In genomic region chr6:36563928-36564284, GRCh38 we compare ENCODE assay signal across 20 cellular contexts. TPM values are rescaled to one million over a fixed set of nuclear protein-coding genes. Genes with fewer than 3 reads are reported as not detected.
DNase-seq lines count a peak whose midpoint lies in the region; ATAC-seq, FAIRE-seq and TF ChIP-seq lines count a peak whose summit lies in the region.
"Had no signal": no experiment of that assay in that cellular context is flagged by ENCODE, and none has a peak within 500 bp of the region (broad histone marks: within the 10 kb centered on the region; RNA-seq: fewer than 3 reads in every experiment).

No MANE protein-coding gene starts in this region.

- no peaks in the 10 kb centered on the region for H3K9me3 Mint-ChIP-seq in GM23338
- no peaks in the 10 kb centered on the region for H3K9me3 Mint-ChIP-seq in naive thymus-derived CD8-positive, alpha-beta T cell
- H3K9me3 Mint-ChIP-seq in activated T-helper 2 cell treated with anti-CD3 and anti-CD28 coated beads, Interferon-gamma antibody, Interleukin-2, Interleukin-4, amounts not matched to agents 10 μg/mL and 5 μg/mL and 100 μg/mL, durations not matched to agents 14 hours and 24 hours and 36 hours, result no peaks in the 10 kb centered on the region
- H3K9me3 Mint-ChIP-seq: CD14-positive monocyte; CD8-positive, alpha-beta T cell; IgD-negative memory B cell had no signal

- H3K27me3 ChIP-seq in GM23338 (ENCODE audit: insufficient read depth) (no peaks in the 10 kb centered on the region), K562 (ENCODE audit: control insufficient read depth in 2 of 2, insufficient read depth in 2 of 2, low read length in 2 of 2) (no peaks in the 10 kb centered on the region)

- H3K27ac Mint-ChIP-seq in GM23338, result no peak overlapping the region
- H3K27ac Mint-ChIP-seq in naive thymus-derived CD8-positive, alpha-beta T cell, result peak overlapping the region in 1 of 10 donors; percentile 53
- H3K27ac Mint-ChIP-seq in activated T-helper 2 cell treated with anti-CD3 and anti-CD28 coated beads, Interferon-gamma antibody, Interleukin-2, Interleukin-4, amounts not matched to agents 10 μg/mL and 5 μg/mL and 100 μg/mL, durations not matched to agents 14 hours and 24 hours and 36 hours, result no peak overlapping the region
- H3K27ac Mint-ChIP-seq: B cell; CD14-positive monocyte; CD8-positive, alpha-beta T cell; IgD-negative memory B cell had no signal

- peaks cover 5% of the 10 kb centered on the region for H3K27me3 Mint-ChIP-seq in GM23338 (ENCODE audit: insufficient read depth, low read depth, poor library complexity)
- peaks cover 0 to 2% (median 0%) of the 10 kb centered on the region in 5 donors for H3K27me3 Mint-ChIP-seq in naive thymus-derived CD8-positive, alpha-beta T cell
- H3K27me3 Mint-ChIP-seq in activated T-helper 2 cell treated with anti-CD3 and anti-CD28 coated beads, Interferon-gamma antibody, Interleukin-2, Interleukin-4, amounts not matched to agents 10 μg/mL and 5 μg/mL and 100 μg/mL, durations not matched to agents 14 hours and 24 hours and 36 hours (ENCODE audit: low read depth), result peaks cover 21% of the 10 kb centered on the region

- H3K9me1 ChIP-seq in K562 (ENCODE audit: control insufficient read depth, insufficient read depth, low read length), result no peaks in the 10 kb centered on the region

- H3K4me3 Mint-ChIP-seq in GM23338, result no peak overlapping the region
- no peak overlapping the region for H3K4me3 Mint-ChIP-seq in naive thymus-derived CD8-positive, alpha-beta T cell
- H3K4me3 Mint-ChIP-seq in activated T-helper 2 cell treated with anti-CD3 and anti-CD28 coated beads, Interferon-gamma antibody, Interleukin-2, Interleukin-4, amounts not matched to agents 10 μg/mL and 5 μg/mL and 100 μg/mL, durations not matched to agents 14 hours and 24 hours and 36 hours (ENCODE audit: low read depth), result no peak overlapping the region
- H3K4me3 Mint-ChIP-seq: B cell; CD14-positive monocyte; CD8-positive, alpha-beta T cell; IgD-negative memory B cell had no signal

- H3K79me2 ChIP-seq in GM23338 (replicated peaks; ENCODE audit: insufficient read depth), result no peaks in the 10 kb centered on the region
- H3K79me2 ChIP-seq in K562 (ENCODE audit: control insufficient read depth, insufficient read depth, low read length), result no peaks in the 10 kb centered on the region

- no peak for TF ChIP-seq EP300 in K562 (IDR thresholded peaks at IDR 0.05; ENCODE audit: low read length)

- peaks cover 2% of the 10 kb centered on the region; the same call in 1 of the 3 replicates for H3K4me1 Mint-ChIP-seq in GM23338
- H3K4me1 Mint-ChIP-seq in naive thymus-derived CD8-positive, alpha-beta T cell, result peaks cover 0 to 7% (median 1%) of the 10 kb centered on the region in 4 donors
- no peaks in the 10 kb centered on the region for H3K4me1 Mint-ChIP-seq in activated T-helper 2 cell treated with anti-CD3 and anti-CD28 coated beads, Interferon-gamma antibody, Interleukin-2, Interleukin-4, amounts not matched to agents 10 μg/mL and 5 μg/mL and 100 μg/mL, durations not matched to agents 14 hours and 24 hours and 36 hours (ENCODE audit: low read depth)

- BruUV-seq in K562 (replicated peaks; lab: Mats Ljungman, UMichigan), result no TSS peak

- in situ Hi-C loops in K562 (cut with MboI), result no loop called here

- no peak for DNase-seq in GM23338 (ENCODE audit: low spot score)
- no peak for DNase-seq in K562 (ENCODE audit: extremely low read depth in 1 of 4, low spot score in 3 of 4)
- DNase-seq in amniotic stem cell (lab: John Stamatoyannopoulos, UW), result no peak
- DNase-seq in naive thymus-derived CD8-positive, alpha-beta T cell, result no peak
- no peak for DNase-seq in activated T-helper 2 cell treated with anti-CD3 and anti-CD28 coated beads, Interferon-gamma antibody, Interleukin-2, Interleukin-4, amounts not matched to agents 10 μg/mL and 5 μg/mL and 100 μg/mL, durations not matched to agents 14 hours and 24 hours and 36 hours (ENCODE audit: low spot score)
- DNase-seq: CD8-positive, alpha-beta T cell; COR-L47; DMS153; DMS79 treated with DMSO at 0.1 percent for 48 hours; EL; HCEC 1CT had no signal

- TF ChIP-seq CTCF in GM23338 (conservative IDR thresholded peaks at IDR 0.05; ENCODE audit: low read depth in 2 of 2) (no peak), K562 (IDR thresholded peaks at IDR 0.05 in 2 of 3, conservative IDR thresholded peaks at IDR 0.05 in 1 of 3; ENCODE audit: insufficient read depth in 2 of 3, low read depth in 1 of 3, low read length in 3 of 3) (no peak)

- CTCF ChIA-PET in K562 (lab: Yijun Ruan, JAX; ENCODE audit: low intra/inter-chr PET ratio), result no interaction called here

- FAIRE-seq in K562 (lab: Jason Lieb, UNC), result no peak
- FAIRE-seq: A204.1, D721Med, G401.6, GM12891 had no signal

- H3K9me3 ChIP-seq in K562 (replicated peaks; ENCODE audit: control insufficient read depth, insufficient read depth, low read depth, low read length) (no peaks in the 10 kb centered on the region), mesodermal cell (ENCODE audit: control insufficient read depth, low read length) (no peaks in the 10 kb centered on the region)

- 31% methylated on average over 3 of the region's 4 CpGs for WGBS in K562 (ENCODE audit: insufficient coverage, low coverage, missing lambda C conversion rate)
- 100% methylated on average over 1 of the region's 4 CpGs for WGBS in mesodermal cell (ENCODE audit: insufficient coverage in 2 of 2), 2 experiments

- no peak for TF ChIP-seq POLR2A in K562 (conservative IDR thresholded peaks at IDR 0.05)

- H3K4me1 ChIP-seq in GM23338 (ENCODE audit: insufficient read depth) (no peaks in the 10 kb centered on the region), K562 (replicated peaks in 1 of 2; ENCODE audit: control insufficient read depth in 2 of 2, insufficient read depth in 2 of 2, low read length in 2 of 2) (no peaks in the 10 kb centered on the region; a peak in 2 of 5 replicates), mesodermal cell (ENCODE audit: control insufficient read depth, insufficient read depth, low read length, poor library complexity, severe bottlenecking) (peaks cover 6% of the 10 kb centered on the region)

- ATAC-seq in GM23338 (no peak), K562 (no peak), GM21825 (IDR thresholded peaks at IDR 0.05; ENCODE audit: unreplicated experiment) (no peak)
- ATAC-seq in naive thymus-derived CD8-positive, alpha-beta T cell, result no peak
- ATAC-seq: CD8-positive, alpha-beta T cell had no signal

- H3K36me3 ChIP-seq in GM23338 (ENCODE audit: insufficient read depth) (no peaks in the 10 kb centered on the region), K562 (ENCODE audit: control insufficient read depth, insufficient read depth, low read length) (no peaks in the 10 kb centered on the region), mesodermal cell (ENCODE audit: control insufficient read depth, insufficient read depth, low read length) (no peaks in the 10 kb centered on the region)

- H4K20me1 ChIP-seq in GM23338 (replicated peaks; ENCODE audit: insufficient read depth) (no peaks in the 10 kb centered on the region), K562 (replicated peaks; ENCODE audit: control insufficient read depth, insufficient read depth, low read length) (no peaks in the 10 kb centered on the region)

- H3K36me3 Mint-ChIP-seq in GM23338 (ENCODE audit: low read depth), result no peaks in the 10 kb centered on the region
- peaks cover 0 to 2% (median 0%) of the 10 kb centered on the region in 3 donors for H3K36me3 Mint-ChIP-seq in naive thymus-derived CD8-positive, alpha-beta T cell
- no peaks in the 10 kb centered on the region for H3K36me3 Mint-ChIP-seq in activated T-helper 2 cell treated with anti-CD3 and anti-CD28 coated beads, Interferon-gamma antibody, Interleukin-2, Interleukin-4, amounts not matched to agents 10 μg/mL and 5 μg/mL and 100 μg/mL, durations not matched to agents 14 hours and 24 hours and 36 hours (ENCODE audit: low read depth)
- H3K36me3 Mint-ChIP-seq: CD8-positive, alpha-beta T cell had no signal

- no peak overlapping the region for H3K27ac ChIP-seq in GM23338 (ENCODE audit: low read depth)
- H3K27ac ChIP-seq in K562 (ENCODE audit: extremely low read depth, low read depth, low read length), result no peak overlapping the region
- peak overlapping the region; percentile 3 for H3K27ac ChIP-seq in mesodermal cell (ENCODE audit: low read depth, low read length, severe bottlenecking)

- H3K9me2 ChIP-seq in GM23338 (ENCODE audit: insufficient read depth), result no peaks in the 10 kb centered on the region

- POLR2A ChIA-PET in K562 (lab: Yijun Ruan, JAX), result interaction anchor here (1.0 to 1.2 kb wide), 3 partner anchors 18 to 32 kb away, joined by 3 to 4 read pairs (median 3); no protein-coding TSS in a partner anchor
- POLR2A ChIA-PET in naive thymus-derived CD8-positive, alpha-beta T cell (lab: Charles Lee), result no interaction called here

- H3K9ac ChIP-seq in K562 (ENCODE audit: insufficient read depth in 1 of 2, low read depth in 2 of 2, low read length in 2 of 2), result no peak overlapping the region

- intact Hi-C loops in K562 (cut with micrococcal nuclease), result no loop called here
- intact Hi-C loops in activated T-helper 2 cell treated with anti-CD3 and anti-CD28 coated beads, Interferon-gamma antibody, Interleukin-2, Interleukin-4, amounts not matched to agents 10 μg/mL and 5 μg/mL and 100 μg/mL, durations not matched to agents 14 hours and 24 hours and 36 hours (cut with micrococcal nuclease), result no loop called here

- H2AFZ ChIP-seq in GM23338 (peak overlapping the region; percentile 63), K562 (ENCODE audit: low read depth, low read length) (peak overlapping the region; percentile 79)

- TF ChIP-seq RAD21 in K562 (CRISPR knock-in tag; conservative IDR thresholded peaks at IDR 0.05 in 1 of 2, IDR thresholded peaks at IDR 0.05 in 1 of 2), result no peak

- H3K4me2 ChIP-seq in GM23338 (no peak overlapping the region), K562 (ENCODE audit: insufficient read depth, low read length) (no peak overlapping the region)

- no peaks in the 10 kb centered on the region for H3F3A ChIP-seq in GM23338 (replicated peaks; ENCODE audit: low read depth)

- H3K4me3 ChIP-seq in GM23338 (no peak overlapping the region), K562 (no peak overlapping the region), mesodermal cell (ENCODE audit: extremely low read depth, insufficient read depth, low read length, poor library complexity, severe bottlenecking) (no peak overlapping the region)

RNA-seq across cellular contexts. Expression of gene STK38, which starts 16.6 kb away (rescaled TPM):
- 15.2 and 17.4 TPM in 2 replicates for total RNA-seq in GM23338 (2014; rRNA removed; shearing (Covaris generic))
- polyA plus RNA-seq in GM23338 (2016; fragmentation: Nextera tagmentation; extraction: Ambion mirVana) (9.0 and 10.8 TPM in 2 replicates), K562 (2011; rRNA removed) (21.5 and 22.0 TPM in 2 replicates), K562 (2014; fragmentation: Illumina TruSeq; extraction: Trizol) (21.6 and 28.7 TPM in 2 replicates), K562 (2014; fragmentation: Nextera tagmentation; extraction: Ambion mirVana) (1 to 10 TPM; 5.7 to 8.8 TPM), K562 (2014; rRNA removed) (17.3 and 20.8 TPM in 2 replicates)
- 17.7 and 43.3 TPM in 2 replicates for total RNA-seq in K562 (2011; cell fraction: chromatin; rRNA removed; ENCODE audit: low replicate concordance)
- 9.7 and 11.1 TPM in 2 replicates for total RNA-seq in K562 (2011; cell fraction: nucleolus; rRNA removed)
- total RNA-seq in K562 (2011; cell fraction: nucleoplasm; rRNA removed), result 15.0 and 17.3 TPM in 2 replicates
- total RNA-seq in K562 (2014; rRNA removed) (10.6 and 11.3 TPM in 2 replicates), K562 (2014; rRNA removed; fragmentation: Illumina TruSeq; extraction: Trizol) (21.3 and 22.3 TPM in 2 replicates), K562 (2015; rRNA removed; fragmentation: Illumina TruSeq; extraction: Trizol) (24.9 and 25.0 TPM in 2 replicates), K562 (2021) (18.0 and 19.5 TPM in 2 replicates)
- polyA plus RNA-seq in K562 (2011; cell fraction: cytosol; rRNA removed), result 7.1 and 12.8 TPM in 2 replicates
- polyA plus RNA-seq in K562 (2011; cell fraction: nucleus; rRNA removed), result 31.7 and 38.9 TPM in 2 replicates
- 18.3 and 18.4 TPM in 2 replicates for polyA plus RNA-seq in K562 (2012)
- 14.8 and 16.4 TPM in 2 replicates for polyA minus RNA-seq in K562 (2011; rRNA and poly(A)+ RNA removed)
- 5.0 and 6.4 TPM in 2 replicates for polyA minus RNA-seq in K562 (2011; cell fraction: cytosol; rRNA and poly(A)+ RNA removed)
- polyA minus RNA-seq in K562 (2011; cell fraction: nucleus; rRNA and poly(A)+ RNA removed), result 7.7 and 14.3 TPM in 2 replicates
- 26.3 TPM for polyA plus RNA-seq in mesodermal cell (2013, experiment 1 of 2)
- polyA plus RNA-seq in mesodermal cell (2013, experiment 2 of 2), result 26.2 TPM
- 100 to 1,000 TPM; 151 to 163 TPM for total RNA-seq in naive thymus-derived CD8-positive, alpha-beta T cell
- 10 to 100 TPM; 46.4 to 79.6 (median 52.8) TPM for polyA plus RNA-seq in naive thymus-derived CD8-positive, alpha-beta T cell
- total RNA-seq in activated T-helper 2 cell treated with anti-CD3 and anti-CD28 coated beads, Interferon-gamma antibody, Interleukin-2, Interleukin-4, amounts not matched to agents 10 μg/mL and 5 μg/mL and 100 μg/mL, durations not matched to agents 14 hours and 24 hours and 36 hours, result 22.9 and 25.0 TPM in 2 replicates

RNA-seq across cellular contexts. Expression of gene SRSF3, which starts 30.3 kb away (rescaled TPM):
- 254 and 436 TPM in 2 replicates for total RNA-seq in GM23338 (2014; rRNA removed; shearing (Covaris generic))
- 585 and 655 TPM in 2 replicates for polyA plus RNA-seq in GM23338 (2016; fragmentation: Nextera tagmentation; extraction: Ambion mirVana)
- 228 and 415 TPM in 2 replicates for total RNA-seq in K562 (2011; cell fraction: chromatin; rRNA removed; ENCODE audit: low replicate concordance)
- 155 and 159 TPM in 2 replicates for total RNA-seq in K562 (2011; cell fraction: nucleolus; rRNA removed)
- total RNA-seq in K562 (2011; cell fraction: nucleoplasm; rRNA removed), result 295 and 337 TPM in 2 replicates
- total RNA-seq in K562 (2014; rRNA removed), result 251 and 341 TPM in 2 replicates
- total RNA-seq in K562 (2014; rRNA removed; fragmentation: Illumina TruSeq; extraction: Trizol), result 537 and 645 TPM in 2 replicates
- 344 and 365 TPM in 2 replicates for total RNA-seq in K562 (2015; rRNA removed; fragmentation: Illumina TruSeq; extraction: Trizol)
- total RNA-seq in K562 (2021), result 477 and 495 TPM in 2 replicates
- polyA plus RNA-seq in K562 (2011; rRNA removed), result 333 and 518 TPM in 2 replicates
- 407 and 505 TPM in 2 replicates for polyA plus RNA-seq in K562 (2011; cell fraction: cytosol; rRNA removed)
- polyA plus RNA-seq in K562 (2011; cell fraction: nucleus; rRNA removed), result 332 and 369 TPM in 2 replicates
- polyA plus RNA-seq in K562 (2012), result 333 and 367 TPM in 2 replicates
- 337 and 448 TPM in 2 replicates for polyA plus RNA-seq in K562 (2014; fragmentation: Illumina TruSeq; extraction: Trizol)
- 1,000 to 10,000 TPM in 1 of 2 experiments, 100 to 1,000 TPM in 1; 955 to 1,200 TPM for polyA plus RNA-seq in K562 (2014; fragmentation: Nextera tagmentation; extraction: Ambion mirVana)
- polyA plus RNA-seq in K562 (2014; rRNA removed), result 534 and 652 TPM in 2 replicates
- polyA minus RNA-seq in K562 (2011; rRNA and poly(A)+ RNA removed), result 453 and 564 TPM in 2 replicates
- polyA minus RNA-seq in K562 (2011; cell fraction: cytosol; rRNA and poly(A)+ RNA removed), result 130 and 151 TPM in 2 replicates
- 191 and 286 TPM in 2 replicates for polyA minus RNA-seq in K562 (2011; cell fraction: nucleus; rRNA and poly(A)+ RNA removed)
- polyA plus RNA-seq in mesodermal cell (2013, experiment 1 of 2), result 311 TPM
- 329 TPM for polyA plus RNA-seq in mesodermal cell (2013, experiment 2 of 2)
- 100 to 1,000 TPM; 357 to 359 TPM for total RNA-seq in naive thymus-derived CD8-positive, alpha-beta T cell
- 100 to 1,000 TPM; 268 to 375 (median 332) TPM for polyA plus RNA-seq in naive thymus-derived CD8-positive, alpha-beta T cell
- total RNA-seq in activated T-helper 2 cell treated with anti-CD3 and anti-CD28 coated beads, Interferon-gamma antibody, Interleukin-2, Interleukin-4, amounts not matched to agents 10 μg/mL and 5 μg/mL and 100 μg/mL, durations not matched to agents 14 hours and 24 hours and 36 hours, result 512 and 541 TPM in 2 replicates
